ENCODE assay signal across 28 cellular contexts in the genomic region with DNA sequence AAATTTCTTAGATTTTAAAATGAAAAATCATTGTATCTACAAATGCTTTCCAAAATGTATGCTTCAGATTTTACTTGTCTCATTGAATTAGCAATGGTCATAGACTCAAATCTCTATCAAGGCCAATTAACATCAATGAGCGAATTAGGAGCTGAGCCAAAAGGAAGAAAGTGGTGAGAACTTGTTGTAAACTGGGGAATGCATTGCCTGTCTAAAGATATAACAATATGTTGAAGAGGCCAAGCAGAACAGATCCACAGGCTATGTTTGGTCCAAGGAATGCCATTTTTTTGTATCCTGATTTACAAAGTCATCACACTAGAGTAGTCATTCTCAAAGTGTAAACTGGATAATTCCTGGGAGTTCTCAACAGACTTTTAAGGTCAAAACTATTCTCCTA.
"Had no signal": no experiment of that assay in that cellular context is flagged by ENCODE, and none has a peak within 500 bp of the region (broad histone marks: within the 10 kb centered on the region; RNA-seq: fewer than 3 reads in every experiment).

No MANE protein-coding gene starts in this region.

- H3K36me3 ChIP-seq: stomach, suprapubic skin, thoracic aorta, thyroid gland, tibial artery, tibial nerve, transverse colon, upper lobe of left lung, upper lobe of right lung, uterus, vagina had no signal

- H3K27ac ChIP-seq: stomach, suprapubic skin, testis, thoracic aorta, thyroid gland, tibial artery, tibial nerve, transverse colon, upper lobe of left lung, upper lobe of right lung, uterus, vagina had no signal

- H3K4me3 ChIP-seq: stomach, suprapubic skin, testis, thoracic aorta, thyroid gland, tibial artery, tibial nerve, transverse colon, upper lobe of left lung, upper lobe of right lung, uterus, vagina had no signal

- H3K4me3 Mint-ChIP-seq: stimulated activated effector memory CD8-positive, alpha-beta T cell treated with anti-CD3 and anti-CD28 coated beads, Interleukin-12 subunit alpha, Interleukin-12 subunit beta, amount 100 ng/mL, for 72 hours; stimulated activated memory B cell treated with anti-CD40 and anti-IgM and Interleukin-4, amounts not matched to agents 10 μg/mL and 1 μg/mL and 100 μg/mL, for 72 hours; stimulated activated naive B cell treated with anti-CD40 and anti-IgM and Interleukin-4, amounts not matched to agents 10 μg/mL and 1 μg/mL and 100 μg/mL, for 72 hours; stimulated activated naive CD8-positive, alpha-beta T cell treated with anti-CD3 and anti-CD28 coated beads, Interleukin-15, amount 100 ng/mL, for 72 hours; stimulated activated naive CD8-positive, alpha-beta T cell treated with anti-CD3 and anti-CD28 coated beads, Interleukin-15, Interleukin-2, amounts not matched to agents 100 ng/mL and 50 ng/mL, for 24 hours; type B pancreatic cell had no signal

- H3K4me1 ChIP-seq: stomach, suprapubic skin, testis, tibial artery, tibial nerve, transverse colon, upper lobe of left lung, upper lobe of right lung, uterus, vagina had no signal

- DNase-seq: stimulated activated CD4-positive, alpha-beta T cell treated with anti-CD3 and anti-CD28 coated beads, Interleukin-2, amount 100 ng/mL, for 48 hours; stimulated activated CD4-positive, alpha-beta T cell treated with anti-CD3 and anti-CD28 coated beads, Interleukin-4, amount 100 ng/mL, for 1 hour; stimulated activated CD4-positive, alpha-beta T cell treated with anti-CD3 and anti-CD28 coated beads, Interleukin-4, amount 100 ng/mL, for 24 hours; stimulated activated CD4-positive, alpha-beta T cell treated with anti-CD3 and anti-CD28 coated beads, Interleukin-4, amount 100 ng/mL, for 4 hours; stimulated activated CD8-positive, alpha-beta memory T cell treated with anti-CD3 and anti-CD28 coated beads, Interleukin-4, amount 100 ng/mL, for 48 hours; stimulated activated naive B cell treated with anti-CD40 and anti-IgM and Interleukin-4, amounts not matched to agents 10 μg/mL and 1 μg/mL and 100 μg/mL, for 72 hours; stimulated activated naive CD4-positive, alpha-beta T cell; stimulated activated naive CD4-positive, alpha-beta T cell treated with Interleukin-2 at 50 U/mL for 16 hours; stimulated activated naive CD8-positive, alpha-beta T cell treated with anti-CD3 and anti-CD28 coated beads, Interleukin-15, amount 100 ng/mL, for 72 hours; stimulated activated naive CD8-positive, alpha-beta T cell treated with anti-CD3 and anti-CD28 coated beads, Interleukin-15, Interleukin-2, amounts not matched to agents 100 U/mL and 50 U/mL, for 24 hours; stomach; substantia nigra; testis; thyroid gland; tibial artery; transverse colon; trophoblast cell; upper lobe of left lung; upper lobe of right lung; uterus had no signal

- ATAC-seq: stimulated activated effector memory CD8-positive, alpha-beta T cell treated with anti-CD3 and anti-CD28 coated beads, Interleukin-12 subunit alpha, Interleukin-12 subunit beta, amount 100 ng/mL, for 72 hours; stimulated activated memory B cell treated with anti-CD40 and anti-IgM and Interleukin-4, amounts not matched to agents 10 μg/mL and 1 μg/mL and 100 μg/mL, for 72 hours; stimulated activated naive B cell treated with anti-CD40 and anti-IgM and Interleukin-4, amounts not matched to agents 10 μg/mL and 1 μg/mL and 100 μg/mL, for 72 hours; stimulated activated naive CD8-positive, alpha-beta T cell treated with anti-CD3 and anti-CD28 coated beads, Interleukin-15, amount 100 ng/mL, for 72 hours; stimulated activated naive CD8-positive, alpha-beta T cell treated with anti-CD3 and anti-CD28 coated beads, Interleukin-15, Interleukin-2, amounts not matched to agents 100 U/mL and 50 U/mL, for 24 hours; upper lobe of right lung had no signal

- H3K27ac Mint-ChIP-seq: stimulated activated effector memory CD8-positive, alpha-beta T cell treated with anti-CD3 and anti-CD28 coated beads, Interleukin-12 subunit alpha, Interleukin-12 subunit beta, amount 100 ng/mL, for 72 hours; stimulated activated memory B cell treated with anti-CD40 and anti-IgM and Interleukin-4, amounts not matched to agents 10 μg/mL and 1 μg/mL and 100 μg/mL, for 72 hours; stimulated activated naive B cell treated with anti-CD40 and anti-IgM and Interleukin-4, amounts not matched to agents 10 μg/mL and 1 μg/mL and 100 μg/mL, for 72 hours; stimulated activated naive CD8-positive, alpha-beta T cell treated with anti-CD3 and anti-CD28 coated beads, Interleukin-15, amount 100 ng/mL, for 72 hours; stimulated activated naive CD8-positive, alpha-beta T cell treated with anti-CD3 and anti-CD28 coated beads, Interleukin-15, Interleukin-2, amounts not matched to agents 100 ng/mL and 50 ng/mL, for 24 hours; type B pancreatic cell had no signal

- H3K4me1 Mint-ChIP-seq: stimulated activated effector memory CD8-positive, alpha-beta T cell treated with anti-CD3 and anti-CD28 coated beads, Interleukin-12 subunit alpha, Interleukin-12 subunit beta, amount 100 ng/mL, for 72 hours; stimulated activated memory B cell treated with anti-CD40 and anti-IgM and Interleukin-4, amounts not matched to agents 10 μg/mL and 1 μg/mL and 100 μg/mL, for 72 hours; stimulated activated naive B cell treated with anti-CD40 and anti-IgM and Interleukin-4, amounts not matched to agents 10 μg/mL and 1 μg/mL and 100 μg/mL, for 72 hours; stimulated activated naive CD8-positive, alpha-beta T cell treated with anti-CD3 and anti-CD28 coated beads, Interleukin-15, amount 100 ng/mL, for 72 hours had no signal

- H3K36me3 Mint-ChIP-seq: stimulated activated effector memory CD8-positive, alpha-beta T cell treated with anti-CD3 and anti-CD28 coated beads, Interleukin-12 subunit alpha, Interleukin-12 subunit beta, amount 100 ng/mL, for 72 hours; stimulated activated memory B cell treated with anti-CD40 and anti-IgM and Interleukin-4, amounts not matched to agents 10 μg/mL and 1 μg/mL and 100 μg/mL, for 72 hours; stimulated activated naive B cell treated with anti-CD40 and anti-IgM and Interleukin-4, amounts not matched to agents 10 μg/mL and 1 μg/mL and 100 μg/mL, for 72 hours; type B pancreatic cell had no signal

- H3K9me3 ChIP-seq: suprapubic skin, testis, thoracic aorta, thyroid gland, tibial artery, transverse colon, upper lobe of left lung, upper lobe of right lung, uterus, vagina had no signal

- H3K27me3 ChIP-seq: stomach, suprapubic skin, testis, thyroid gland, tibial artery, tibial nerve, transverse colon, upper lobe of left lung, upper lobe of right lung, uterus, vagina had no signal

- H3K27me3 Mint-ChIP-seq: stimulated activated memory B cell treated with anti-CD40 and anti-IgM and Interleukin-4, amounts not matched to agents 10 μg/mL and 1 μg/mL and 100 μg/mL, for 72 hours; stimulated activated naive B cell treated with anti-CD40 and anti-IgM and Interleukin-4, amounts not matched to agents 10 μg/mL and 1 μg/mL and 100 μg/mL, for 72 hours; stimulated activated naive CD8-positive, alpha-beta T cell treated with anti-CD3 and anti-CD28 coated beads, Interleukin-15, amount 100 ng/mL, for 72 hours; stimulated activated naive CD8-positive, alpha-beta T cell treated with anti-CD3 and anti-CD28 coated beads, Interleukin-15, Interleukin-2, amounts not matched to agents 100 ng/mL and 50 ng/mL, for 24 hours; type B pancreatic cell had no signal
